In genomic region chr17:73228748-73229236, GRCh38 we compare ENCODE assay signal across 9 cellular contexts. TPM values are rescaled to one million over a fixed set of nuclear protein-coding genes. Genes with fewer than 3 reads are reported as not detected.
DNase-seq lines count a peak whose midpoint lies in the region; ATAC-seq and TF ChIP-seq lines count a peak whose summit lies in the region.
"Had no signal": no experiment of that assay in that cellular context is flagged by ENCODE, and none has a peak within 500 bp of the region (broad histone marks: within the 10 kb centered on the region; RNA-seq: fewer than 3 reads in every experiment).

No MANE protein-coding gene starts in this region.

- WGBS in mammary epithelial cell (ENCODE audit: low coverage, missing lambda C conversion rate): 0% methylated on average over 2 of the region's 2 CpGs

- no peak overlapping the region for H2AFZ ChIP-seq in mammary epithelial cell (ENCODE audit: low read depth, low read length)

- no peaks in the 10 kb centered on the region for H4K20me1 ChIP-seq in mammary epithelial cell (ENCODE audit: insufficient read depth, low read length)

- in situ Hi-C loops in mammary epithelial cell (cut with MboI; ENCODE audit: low sequenced_read_pairs in 2 of 2): no loop called here

- CTCF ChIA-PET in mammary epithelial cell (lab: Charles Lee; ENCODE audit: low non-redundant PET): interaction anchor here (0.6 to 1.2 kb wide), 2 partner anchors 33 to 501 kb away, joined by 5 to 16 read pairs; no protein-coding TSS in a partner anchor

- peak overlapping the region; percentile 58 for H3K4me2 ChIP-seq in mammary epithelial cell (ENCODE audit: insufficient read depth, low read depth, low read length)

- intact Hi-C loops in mammary epithelial cell (cut with micrococcal nuclease): loop anchor here (2.0 kb wide), 1 partner anchor 20 kb away; no protein-coding TSS in a partner anchor

- H3K27me3 ChIP-seq in mammary epithelial cell (ENCODE audit: insufficient read depth, low read length): no peaks in the 10 kb centered on the region
- H3K27me3 ChIP-seq in thoracic aorta (replicated peaks; ENCODE audit: insufficient read depth): no peaks in the 10 kb centered on the region

- H3K9ac ChIP-seq in mammary epithelial cell (ENCODE audit: insufficient read depth, low read length): no peak overlapping the region

- peak; percentile 51 for DNase-seq in activated naive CD4-positive, alpha-beta T cell treated with Interleukin-2 at 50 U/mL for 16 hours
- DNase-seq in activated naive CD4-positive, alpha-beta T cell treated with anti-CD3 and anti-CD28 coated beads, Interleukin-2, amount 50 U/mL, for 72 hours (ENCODE audit: low spot score in 2 of 2): no peak
- DNase-seq in RPMI7951 (ENCODE audit: low read depth) (peak; percentile 84), mammary epithelial cell (peak; percentile 79), left lobe of liver (ENCODE audit: low spot score) (peak; percentile 67), thoracic aorta (ENCODE audit: low spot score) (peak; percentile 38), NCI-H1417 treated with DMSO at 0.1 percent for 48 hours (lab: John Stamatoyannopoulos, UW) (no peak)

- no TSS peak for BruUV-seq in mammary epithelial cell (replicated peaks; lab: Mats Ljungman, UMichigan)

- dilution Hi-C loops in mammary epithelial cell (cut with HindIII; ENCODE audit: low sequenced_read_pairs): no loop called here

- peaks cover 88% of the 10 kb centered on the region for H3K79me2 ChIP-seq in mammary epithelial cell (ENCODE audit: insufficient read depth, low read length)

- H3K27ac ChIP-seq in mammary epithelial cell (ENCODE audit: insufficient read depth, low read depth, low read length) (peak overlapping the region; percentile 78), thoracic aorta (peak overlapping the region; percentile 22 to 37)

- H3K27ac Mint-ChIP-seq in activated naive CD4-positive, alpha-beta T cell treated with anti-CD3 and anti-CD28 coated beads, Interleukin-2, amount 50 U/mL, for 72 hours: no peak overlapping the region

- H3K9me3 ChIP-seq in mammary epithelial cell (replicated peaks; ENCODE audit: insufficient read depth, low read length) (peaks cover 4% of the 10 kb centered on the region), thoracic aorta (no peaks in the 10 kb centered on the region)

- H3K4me3 ChIP-seq in mammary epithelial cell (replicated peaks in 1 of 3; ENCODE audit: insufficient read depth in 1 of 3, low read depth in 2 of 3, low read length in 3 of 3) (no peak overlapping the region), thoracic aorta (no peak overlapping the region)

- no peaks in the 10 kb centered on the region for H3K36me3 ChIP-seq in mammary epithelial cell (ENCODE audit: insufficient read depth, low read length)
- no peaks in the 10 kb centered on the region for H3K36me3 ChIP-seq in thoracic aorta

- H3K36me3 Mint-ChIP-seq in activated naive CD4-positive, alpha-beta T cell treated with anti-CD3 and anti-CD28 coated beads, Interleukin-2, amount 50 U/mL, for 72 hours: peaks cover 8 to 18% of the 10 kb centered on the region in 2 donors

- H3K4me1 ChIP-seq in mammary epithelial cell (ENCODE audit: insufficient read depth, low read length): peaks cover 52% of the 10 kb centered on the region
- H3K4me1 ChIP-seq in thoracic aorta (ENCODE audit: control insufficient read depth in 1 of 2, low read depth in 2 of 2): peaks cover 12 to 50% of the 10 kb centered on the region in 2 donors

- no peaks in the 10 kb centered on the region for H3K9me3 Mint-ChIP-seq in activated naive CD4-positive, alpha-beta T cell treated with anti-CD3 and anti-CD28 coated beads, Interleukin-2, amount 50 U/mL, for 72 hours

- no peak for ATAC-seq in activated naive CD4-positive, alpha-beta T cell treated with anti-CD3 and anti-CD28 coated beads, Interleukin-2, amount 50 U/mL, for 72 hours
- peak; percentile 27 for ATAC-seq in HG03045 (IDR thresholded peaks at IDR 0.05; ENCODE audit: unreplicated experiment)
- ATAC-seq in left lobe of liver: peak; percentile 60
- ATAC-seq in thoracic aorta (ENCODE audit: insufficient number of reproducible peaks, low FRiP score, low read depth): peak; percentile 55

- no peak for TF ChIP-seq CTCF in mammary epithelial cell (conservative IDR thresholded peaks at IDR 0.05 in 1 of 2, IDR thresholded peaks at IDR 0.05 in 1 of 2; ENCODE audit: extremely low read depth in 1 of 2, insufficient read depth in 1 of 2, low read depth in 1 of 2, low read length in 2 of 2)
- no peak for TF ChIP-seq CTCF in thoracic aorta (IDR thresholded peaks at IDR 0.05)

RNA-seq across cellular contexts. Expression of gene CPSF4L, which starts 32.9 kb away (rescaled TPM):
- total RNA-seq in activated naive CD4-positive, alpha-beta T cell treated with anti-CD3 and anti-CD28 coated beads, Interleukin-2, amount 50 U/mL, for 72 hours: not detected
- total RNA-seq in RPMI7951 (2014; rRNA removed; shearing (Covaris generic)): not detected in 2 replicates
- not detected for total RNA-seq in mammary epithelial cell
- not detected for polyA plus RNA-seq in mammary epithelial cell
- polyA minus RNA-seq in mammary epithelial cell: not detected
- total RNA-seq in left lobe of liver: 0.13 TPM
- total RNA-seq in thoracic aorta: not detected
- polyA plus RNA-seq: urinary bladder had no signal

RNA-seq across cellular contexts. Expression of gene COG1, which starts 35.9 kb away (rescaled TPM):
- total RNA-seq in activated naive CD4-positive, alpha-beta T cell treated with anti-CD3 and anti-CD28 coated beads, Interleukin-2, amount 50 U/mL, for 72 hours: 10 to 100 TPM; 26.8 to 40.5 TPM
- total RNA-seq in RPMI7951 (2014; rRNA removed; shearing (Covaris generic)): 11.4 and 18.3 TPM in 2 replicates
- total RNA-seq in mammary epithelial cell (10 to 100 TPM; 23.3 to 35.2 TPM), left lobe of liver (20.1 TPM), thoracic aorta (10 to 100 TPM; 32.1 to 34.1 TPM)
- 12.8 TPM for polyA plus RNA-seq in mammary epithelial cell
- 19.9 TPM for polyA minus RNA-seq in mammary epithelial cell

Comparison
In these comparisons a context has a peak if more than half of its experiments do, and no peak if none do; other contexts are left out.
1. DNase-seq: peak in activated naive CD4-positive, alpha-beta T cell treated with Interleukin-2 at 50 U/mL for 16 hours (single experiment), RPMI7951 (single experiment), mammary epithelial cell (single experiment), left lobe of liver (single experiment) and thoracic aorta (single experiment); none in activated naive CD4-positive, alpha-beta T cell treated with anti-CD3 and anti-CD28 coated beads, Interleukin-2, amount 50 U/mL, for 72 hours (0 of 2) and NCI-H1417 treated with DMSO at 0.1 percent for 48 hours (single experiment).
2. ATAC-seq: peak in HG03045 (single experiment), left lobe of liver (single experiment) and thoracic aorta (single experiment); none in activated naive CD4-positive, alpha-beta T cell treated with anti-CD3 and anti-CD28 coated beads, Interleukin-2, amount 50 U/mL, for 72 hours (0 of 2).